ENCODE assay signal across 1 cellular context in genomic region chr4:6957994-6958393, GRCh38.
TF ChIP-seq lines count a peak whose summit lies in the region.

No MANE protein-coding gene starts in this region.

TF ChIP-seq in H1, 55 proteins besides CTCF, POLR2A, EP300 and RAD21 (continued from another document):
- TF ChIP-seq USF2 (IDR thresholded peaks at IDR 0.05; ENCODE audit: low read length), result no peak
- no peak for TF ChIP-seq SP2 (IDR thresholded peaks at IDR 0.05; ENCODE audit: low read length)
- TF ChIP-seq YY1 (IDR thresholded peaks at IDR 0.05; ENCODE audit: low read depth, low read length), result no peak
- no peak for TF ChIP-seq TAF7 (optimal IDR thresholded peaks at IDR 0.05; ENCODE audit: borderline replicate concordance, low read depth, low read length)
- no peak for TF ChIP-seq SIX5 (IDR thresholded peaks at IDR 0.05; ENCODE audit: low read depth, low read length)
- TF ChIP-seq BRCA1 (IDR thresholded peaks at IDR 0.05; ENCODE audit: low read depth, low read length), result no peak
- no peak for TF ChIP-seq MAX (IDR thresholded peaks at IDR 0.05)
TF ChIP-seq in H1: peak in this region for 0.
